ENCODE assay signal across 1 cellular context in the genomic region with DNA sequence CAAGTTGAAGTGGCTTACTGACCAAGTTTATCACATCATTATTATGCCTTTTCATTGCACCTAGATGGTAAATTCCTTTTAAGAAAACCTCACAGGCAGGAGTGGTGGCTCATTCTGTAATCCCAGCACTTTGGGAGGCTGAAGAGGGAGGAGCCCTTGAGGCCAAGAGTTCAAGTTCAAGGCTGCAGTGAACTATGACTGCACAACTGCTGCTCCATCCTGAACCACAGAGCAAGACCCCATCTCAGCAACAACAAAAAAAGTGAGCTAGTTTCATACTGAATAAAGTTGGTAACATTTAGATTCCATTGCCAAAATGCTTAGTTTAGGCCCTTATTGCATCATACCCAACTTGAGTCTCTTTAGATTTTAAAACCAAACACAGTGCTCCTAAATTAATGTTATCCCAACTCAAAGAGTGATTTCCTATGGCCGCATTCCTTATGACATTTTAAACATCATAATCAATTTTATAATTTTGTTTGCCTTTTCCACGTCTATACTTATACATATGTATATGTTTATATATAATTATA.
TF ChIP-seq lines count a peak whose summit lies in the region.

No MANE protein-coding gene starts in this region.

TF ChIP-seq in GM12878, 131 proteins besides CTCF, POLR2A, EP300 and RAD21 (continued from another document):
- TF ChIP-seq REST (IDR thresholded peaks at IDR 0.05; ENCODE audit: low read depth, low read length) (no peak), NBN (IDR thresholded peaks at IDR 0.05) (no peak), NRF1 (conservative IDR thresholded peaks at IDR 0.05; ENCODE audit: low read depth, low read length) (no peak), KDM1A (IDR thresholded peaks at IDR 0.05; ENCODE audit: borderline replicate concordance) (no peak), ZNF207 (IDR thresholded peaks at IDR 0.05; ENCODE audit: borderline replicate concordance) (no peak)
- TF ChIP-seq, protein P1, sequence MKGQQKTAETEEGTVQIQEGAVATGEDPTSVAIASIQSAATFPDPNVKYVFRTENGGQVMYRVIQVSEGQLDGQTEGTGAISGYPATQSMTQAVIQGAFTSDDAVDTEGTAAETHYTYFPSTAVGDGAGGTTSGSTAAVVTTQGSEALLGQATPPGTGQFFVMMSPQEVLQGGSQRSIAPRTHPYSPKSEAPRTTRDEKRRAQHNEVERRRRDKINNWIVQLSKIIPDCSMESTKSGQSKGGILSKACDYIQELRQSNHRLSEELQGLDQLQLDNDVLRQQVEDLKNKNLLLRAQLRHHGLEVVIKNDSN (IDR thresholded peaks at IDR 0.05; ENCODE audit: borderline replicate concordance, extremely low read length, insufficient read depth, low read depth, low read length): no peak
